1 cellular context compared by ENCODE assay signal in the genomic region with DNA sequence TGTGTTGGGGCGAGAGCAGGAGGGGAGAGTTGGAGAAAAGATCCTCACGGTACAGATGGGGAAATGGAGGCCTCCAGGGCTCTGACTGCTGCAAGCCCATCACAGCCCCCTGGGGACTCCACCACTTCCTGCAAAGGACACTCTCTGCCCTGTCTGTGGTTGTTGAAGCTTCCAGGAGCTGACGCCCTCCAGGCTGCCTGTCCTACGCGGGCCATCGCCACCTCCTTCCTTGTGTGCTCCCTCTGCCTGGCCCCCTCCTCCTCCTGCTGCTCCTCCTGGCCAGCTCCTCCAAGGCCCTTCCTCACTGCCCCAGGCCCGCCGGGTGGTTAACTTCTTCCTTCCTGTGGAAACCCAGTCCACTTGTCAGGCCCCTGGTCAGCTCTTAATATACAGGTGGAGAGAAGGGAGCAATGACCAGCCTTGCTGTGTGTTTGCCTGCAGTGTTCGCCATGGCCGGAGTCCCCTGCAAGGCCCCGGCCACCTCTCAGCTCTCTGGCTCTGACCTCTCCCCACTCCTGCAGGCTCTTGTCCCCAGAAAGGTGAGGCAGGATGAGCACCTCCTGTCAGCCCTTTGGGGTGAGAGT.
TF ChIP-seq lines count a peak whose summit lies in the region.

No MANE protein-coding gene starts in this region.

TF ChIP-seq in HepG2, 621 proteins besides CTCF, POLR2A, EP300 and RAD21 (continues in another document):
- TF ChIP-seq, protein P1, sequence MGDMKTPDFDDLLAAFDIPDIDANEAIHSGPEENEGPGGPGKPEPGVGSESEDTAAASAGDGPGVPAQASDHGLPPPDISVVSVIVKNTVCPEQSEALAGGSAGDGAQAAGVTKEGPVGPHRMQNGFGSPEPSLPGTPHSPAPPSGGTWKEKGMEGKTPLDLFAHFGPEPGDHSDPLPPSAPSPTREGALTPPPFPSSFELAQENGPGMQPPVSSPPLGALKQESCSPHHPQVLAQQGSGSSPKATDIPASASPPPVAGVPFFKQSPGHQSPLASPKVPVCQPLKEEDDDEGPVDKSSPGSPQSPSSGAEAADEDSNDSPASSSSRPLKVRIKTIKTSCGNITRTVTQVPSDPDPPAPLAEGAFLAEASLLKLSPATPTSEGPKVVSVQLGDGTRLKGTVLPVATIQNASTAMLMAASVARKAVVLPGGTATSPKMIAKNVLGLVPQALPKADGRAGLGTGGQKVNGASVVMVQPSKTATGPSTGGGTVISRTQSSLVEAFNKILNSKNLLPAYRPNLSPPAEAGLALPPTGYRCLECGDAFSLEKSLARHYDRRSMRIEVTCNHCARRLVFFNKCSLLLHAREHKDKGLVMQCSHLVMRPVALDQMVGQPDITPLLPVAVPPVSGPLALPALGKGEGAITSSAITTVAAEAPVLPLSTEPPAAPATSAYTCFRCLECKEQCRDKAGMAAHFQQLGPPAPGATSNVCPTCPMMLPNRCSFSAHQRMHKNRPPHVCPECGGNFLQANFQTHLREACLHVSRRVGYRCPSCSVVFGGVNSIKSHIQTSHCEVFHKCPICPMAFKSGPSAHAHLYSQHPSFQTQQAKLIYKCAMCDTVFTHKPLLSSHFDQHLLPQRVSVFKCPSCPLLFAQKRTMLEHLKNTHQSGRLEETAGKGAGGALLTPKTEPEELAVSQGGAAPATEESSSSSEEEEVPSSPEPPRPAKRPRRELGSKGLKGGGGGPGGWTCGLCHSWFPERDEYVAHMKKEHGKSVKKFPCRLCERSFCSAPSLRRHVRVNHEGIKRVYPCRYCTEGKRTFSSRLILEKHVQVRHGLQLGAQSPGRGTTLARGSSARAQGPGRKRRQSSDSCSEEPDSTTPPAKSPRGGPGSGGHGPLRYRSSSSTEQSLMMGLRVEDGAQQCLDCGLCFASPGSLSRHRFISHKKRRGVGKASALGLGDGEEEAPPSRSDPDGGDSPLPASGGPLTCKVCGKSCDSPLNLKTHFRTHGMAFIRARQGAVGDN (CRISPR knock-in tag; IDR thresholded peaks at IDR 0.05), result peak; percentile 59; the same call in 1 of the 2 replicates
- TF ChIP-seq, protein P2, sequence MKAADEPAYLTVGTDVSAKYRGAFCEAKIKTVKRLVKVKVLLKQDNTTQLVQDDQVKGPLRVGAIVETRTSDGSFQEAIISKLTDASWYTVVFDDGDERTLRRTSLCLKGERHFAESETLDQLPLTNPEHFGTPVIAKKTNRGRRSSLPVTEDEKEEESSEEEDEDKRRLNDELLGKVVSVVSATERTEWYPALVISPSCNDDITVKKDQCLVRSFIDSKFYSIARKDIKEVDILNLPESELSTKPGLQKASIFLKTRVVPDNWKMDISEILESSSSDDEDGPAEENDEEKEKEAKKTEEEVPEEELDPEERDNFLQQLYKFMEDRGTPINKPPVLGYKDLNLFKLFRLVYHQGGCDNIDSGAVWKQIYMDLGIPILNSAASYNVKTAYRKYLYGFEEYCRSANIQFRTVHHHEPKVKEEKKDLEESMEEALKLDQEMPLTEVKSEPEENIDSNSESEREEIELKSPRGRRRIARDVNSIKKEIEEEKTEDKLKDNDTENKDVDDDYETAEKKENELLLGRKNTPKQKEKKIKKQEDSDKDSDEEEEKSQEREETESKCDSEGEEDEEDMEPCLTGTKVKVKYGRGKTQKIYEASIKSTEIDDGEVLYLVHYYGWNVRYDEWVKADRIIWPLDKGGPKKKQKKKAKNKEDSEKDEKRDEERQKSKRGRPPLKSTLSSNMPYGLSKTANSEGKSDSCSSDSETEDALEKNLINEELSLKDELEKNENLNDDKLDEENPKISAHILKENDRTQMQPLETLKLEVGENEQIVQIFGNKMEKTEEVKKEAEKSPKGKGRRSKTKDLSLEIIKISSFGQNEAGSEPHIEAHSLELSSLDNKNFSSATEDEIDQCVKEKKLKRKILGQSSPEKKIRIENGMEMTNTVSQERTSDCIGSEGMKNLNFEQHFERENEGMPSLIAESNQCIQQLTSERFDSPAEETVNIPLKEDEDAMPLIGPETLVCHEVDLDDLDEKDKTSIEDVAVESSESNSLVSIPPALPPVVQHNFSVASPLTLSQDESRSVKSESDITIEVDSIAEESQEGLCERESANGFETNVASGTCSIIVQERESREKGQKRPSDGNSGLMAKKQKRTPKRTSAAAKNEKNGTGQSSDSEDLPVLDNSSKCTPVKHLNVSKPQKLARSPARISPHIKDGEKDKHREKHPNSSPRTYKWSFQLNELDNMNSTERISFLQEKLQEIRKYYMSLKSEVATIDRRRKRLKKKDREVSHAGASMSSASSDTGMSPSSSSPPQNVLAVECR (CRISPR knock-in tag; IDR thresholded peaks at IDR 0.05; ENCODE audit: borderline replicate concordance), result 0 out of 2 replicates have a peak, but pooled peaks have one; percentile 3
- TF ChIP-seq KAT7 (CRISPR knock-in tag; IDR thresholded peaks at IDR 0.05; ENCODE audit: borderline replicate concordance), result no peak
- no peak for TF ChIP-seq FOXP1 (IDR thresholded peaks at IDR 0.05)
- TF ChIP-seq FOXP1 (CRISPR knock-in tag; IDR thresholded peaks at IDR 0.05), result no peak
- TF ChIP-seq, protein P3, sequence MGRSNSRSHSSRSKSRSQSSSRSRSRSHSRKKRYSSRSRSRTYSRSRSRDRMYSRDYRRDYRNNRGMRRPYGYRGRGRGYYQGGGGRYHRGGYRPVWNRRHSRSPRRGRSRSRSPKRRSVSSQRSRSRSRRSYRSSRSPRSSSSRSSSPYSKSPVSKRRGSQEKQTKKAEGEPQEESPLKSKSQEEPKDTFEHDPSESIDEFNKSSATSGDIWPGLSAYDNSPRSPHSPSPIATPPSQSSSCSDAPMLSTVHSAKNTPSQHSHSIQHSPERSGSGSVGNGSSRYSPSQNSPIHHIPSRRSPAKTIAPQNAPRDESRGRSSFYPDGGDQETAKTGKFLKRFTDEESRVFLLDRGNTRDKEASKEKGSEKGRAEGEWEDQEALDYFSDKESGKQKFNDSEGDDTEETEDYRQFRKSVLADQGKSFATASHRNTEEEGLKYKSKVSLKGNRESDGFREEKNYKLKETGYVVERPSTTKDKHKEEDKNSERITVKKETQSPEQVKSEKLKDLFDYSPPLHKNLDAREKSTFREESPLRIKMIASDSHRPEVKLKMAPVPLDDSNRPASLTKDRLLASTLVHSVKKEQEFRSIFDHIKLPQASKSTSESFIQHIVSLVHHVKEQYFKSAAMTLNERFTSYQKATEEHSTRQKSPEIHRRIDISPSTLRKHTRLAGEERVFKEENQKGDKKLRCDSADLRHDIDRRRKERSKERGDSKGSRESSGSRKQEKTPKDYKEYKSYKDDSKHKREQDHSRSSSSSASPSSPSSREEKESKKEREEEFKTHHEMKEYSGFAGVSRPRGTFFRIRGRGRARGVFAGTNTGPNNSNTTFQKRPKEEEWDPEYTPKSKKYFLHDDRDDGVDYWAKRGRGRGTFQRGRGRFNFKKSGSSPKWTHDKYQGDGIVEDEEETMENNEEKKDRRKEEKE (IDR thresholded peaks at IDR 0.05), result no peak
- TF ChIP-seq KLF15 (CRISPR knock-in tag; IDR thresholded peaks at IDR 0.05; ENCODE audit: borderline replicate concordance), result no peak
- no peak for TF ChIP-seq GATA4 (IDR thresholded peaks at IDR 0.05; ENCODE audit: borderline replicate concordance, low read depth)
- TF ChIP-seq ATM (IDR thresholded peaks at IDR 0.05; ENCODE audit: borderline replicate concordance), result no peak
- TF ChIP-seq, protein P4, sequence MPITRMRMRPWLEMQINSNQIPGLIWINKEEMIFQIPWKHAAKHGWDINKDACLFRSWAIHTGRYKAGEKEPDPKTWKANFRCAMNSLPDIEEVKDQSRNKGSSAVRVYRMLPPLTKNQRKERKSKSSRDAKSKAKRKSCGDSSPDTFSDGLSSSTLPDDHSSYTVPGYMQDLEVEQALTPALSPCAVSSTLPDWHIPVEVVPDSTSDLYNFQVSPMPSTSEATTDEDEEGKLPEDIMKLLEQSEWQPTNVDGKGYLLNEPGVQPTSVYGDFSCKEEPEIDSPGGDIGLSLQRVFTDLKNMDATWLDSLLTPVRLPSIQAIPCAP (CRISPR knock-in tag; IDR thresholded peaks at IDR 0.05; ENCODE audit: low read depth), result no peak
- no peak for TF ChIP-seq ZNF547 (CRISPR knock-in tag; IDR thresholded peaks at IDR 0.05)
- peak; percentile 55; the same call in 1 of the 2 replicates for TF ChIP-seq ZBTB20 (CRISPR knock-in tag; IDR thresholded peaks at IDR 0.05; ENCODE audit: borderline replicate concordance, low read depth)
- no peak for TF ChIP-seq ZNF670 (CRISPR knock-in tag; IDR thresholded peaks at IDR 0.05; ENCODE audit: borderline replicate concordance)
- no peak for TF ChIP-seq ZFP62 (CRISPR knock-in tag; IDR thresholded peaks at IDR 0.05)
- TF ChIP-seq, protein P5, sequence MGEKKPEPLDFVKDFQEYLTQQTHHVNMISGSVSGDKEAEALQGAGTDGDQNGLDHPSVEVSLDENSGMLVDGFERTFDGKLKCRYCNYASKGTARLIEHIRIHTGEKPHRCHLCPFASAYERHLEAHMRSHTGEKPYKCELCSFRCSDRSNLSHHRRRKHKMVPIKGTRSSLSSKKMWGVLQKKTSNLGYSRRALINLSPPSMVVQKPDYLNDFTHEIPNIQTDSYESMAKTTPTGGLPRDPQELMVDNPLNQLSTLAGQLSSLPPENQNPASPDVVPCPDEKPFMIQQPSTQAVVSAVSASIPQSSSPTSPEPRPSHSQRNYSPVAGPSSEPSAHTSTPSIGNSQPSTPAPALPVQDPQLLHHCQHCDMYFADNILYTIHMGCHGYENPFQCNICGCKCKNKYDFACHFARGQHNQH (CRISPR knock-in tag; IDR thresholded peaks at IDR 0.05), result peak; percentile 4; the same call in 1 of the 2 replicates
- no peak for TF ChIP-seq SOX6 (IDR thresholded peaks at IDR 0.05)
- no peak for TF ChIP-seq SOX6 (CRISPR knock-in tag; IDR thresholded peaks at IDR 0.05)
- no peak for TF ChIP-seq ATAD3A (CRISPR knock-in tag; IDR thresholded peaks at IDR 0.05)
- TF ChIP-seq ARHGAP35 (CRISPR knock-in tag; IDR thresholded peaks at IDR 0.05; ENCODE audit: borderline replicate concordance), result 0 out of 2 replicates have a peak, but pooled peaks have one; percentile 13
- no peak for TF ChIP-seq ZNF326 (CRISPR knock-in tag; IDR thresholded peaks at IDR 0.05; ENCODE audit: borderline replicate concordance)
- TF ChIP-seq, protein P6, sequence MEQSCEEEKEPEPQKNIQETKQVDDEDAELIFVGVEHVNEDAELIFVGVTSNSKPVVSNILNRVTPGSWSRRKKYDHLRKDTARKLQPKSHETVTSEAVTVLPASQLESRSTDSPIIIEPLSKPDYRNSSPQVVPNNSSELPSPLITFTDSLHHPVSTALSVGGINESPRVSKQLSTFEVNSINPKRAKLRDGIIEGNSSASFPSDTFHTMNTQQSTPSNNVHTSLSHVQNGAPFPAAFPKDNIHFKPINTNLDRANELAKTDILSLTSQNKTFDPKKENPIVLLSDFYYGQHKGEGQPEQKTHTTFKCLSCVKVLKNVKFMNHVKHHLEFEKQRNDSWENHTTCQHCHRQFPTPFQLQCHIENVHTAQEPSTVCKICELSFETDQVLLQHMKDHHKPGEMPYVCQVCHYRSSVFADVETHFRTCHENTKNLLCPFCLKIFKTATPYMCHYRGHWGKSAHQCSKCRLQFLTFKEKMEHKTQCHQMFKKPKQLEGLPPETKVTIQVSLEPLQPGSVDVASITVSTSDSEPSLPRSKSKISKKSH (CRISPR knock-in tag; IDR thresholded peaks at IDR 0.05; ENCODE audit: borderline replicate concordance), result peak; percentile 56; the same call in 1 of the 2 replicates
- TF ChIP-seq ZMYM2 (CRISPR knock-in tag; IDR thresholded peaks at IDR 0.05), result no peak
- TF ChIP-seq ZMYM3 (CRISPR knock-in tag; IDR thresholded peaks at IDR 0.05), result peak; percentile 49; the same call in 1 of the 2 replicates
- TF ChIP-seq RXRB (CRISPR knock-in tag; IDR thresholded peaks at IDR 0.05; ENCODE audit: borderline replicate concordance), result no peak
- peak; percentile 8; the same call in 1 of the 2 replicates for TF ChIP-seq ZNF607 (CRISPR knock-in tag; IDR thresholded peaks at IDR 0.05; ENCODE audit: borderline replicate concordance)
- no peak for TF ChIP-seq ZNF775 (CRISPR knock-in tag; IDR thresholded peaks at IDR 0.05; ENCODE audit: borderline replicate concordance)
- no peak for TF ChIP-seq ZNF605 (CRISPR knock-in tag; IDR thresholded peaks at IDR 0.05)
- no peak for TF ChIP-seq RXRA (CRISPR knock-in tag; IDR thresholded peaks at IDR 0.05)
- TF ChIP-seq ZBTB7B (CRISPR knock-in tag; IDR thresholded peaks at IDR 0.05), result 0 out of 2 replicates have a peak, but pooled peaks have one; percentile 7
- no peak for TF ChIP-seq ZNF124 (CRISPR knock-in tag; IDR thresholded peaks at IDR 0.05)
- 0 out of 2 replicates have a peak, but pooled peaks have one; percentile 12 for TF ChIP-seq KDM5B (CRISPR knock-in tag; IDR thresholded peaks at IDR 0.05; ENCODE audit: borderline replicate concordance)
- no peak for TF ChIP-seq ZNF34 (CRISPR knock-in tag; IDR thresholded peaks at IDR 0.05; ENCODE audit: borderline replicate concordance)
- TF ChIP-seq, protein P7, sequence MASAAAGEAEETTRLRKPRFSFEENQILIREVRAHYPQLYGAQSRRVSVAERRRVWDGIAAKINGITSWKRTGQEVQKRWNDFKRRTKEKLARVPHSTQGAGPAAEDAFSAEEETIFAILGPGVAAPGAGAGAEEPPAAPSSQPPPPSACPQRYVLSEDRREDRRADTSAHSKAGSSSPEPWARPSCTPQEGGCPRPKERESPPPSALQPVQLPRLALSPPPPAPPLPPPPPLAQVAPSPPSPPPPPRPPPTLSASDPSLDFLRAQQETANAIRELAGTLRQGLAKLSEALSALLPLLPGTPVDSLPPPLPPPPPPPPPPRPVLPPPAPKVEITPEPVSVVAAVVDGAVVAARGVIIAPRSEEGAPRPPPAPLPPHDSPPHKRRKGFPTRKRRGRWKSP (CRISPR knock-in tag; IDR thresholded peaks at IDR 0.05), result no peak
- TF ChIP-seq ZNF556 (CRISPR knock-in tag; IDR thresholded peaks at IDR 0.05; ENCODE audit: borderline replicate concordance), result 0 out of 2 replicates have a peak, but pooled peaks have one; percentile 0
- TF ChIP-seq SIX1 (CRISPR knock-in tag; IDR thresholded peaks at IDR 0.05; ENCODE audit: borderline replicate concordance), result no peak
- TF ChIP-seq, protein P8, sequence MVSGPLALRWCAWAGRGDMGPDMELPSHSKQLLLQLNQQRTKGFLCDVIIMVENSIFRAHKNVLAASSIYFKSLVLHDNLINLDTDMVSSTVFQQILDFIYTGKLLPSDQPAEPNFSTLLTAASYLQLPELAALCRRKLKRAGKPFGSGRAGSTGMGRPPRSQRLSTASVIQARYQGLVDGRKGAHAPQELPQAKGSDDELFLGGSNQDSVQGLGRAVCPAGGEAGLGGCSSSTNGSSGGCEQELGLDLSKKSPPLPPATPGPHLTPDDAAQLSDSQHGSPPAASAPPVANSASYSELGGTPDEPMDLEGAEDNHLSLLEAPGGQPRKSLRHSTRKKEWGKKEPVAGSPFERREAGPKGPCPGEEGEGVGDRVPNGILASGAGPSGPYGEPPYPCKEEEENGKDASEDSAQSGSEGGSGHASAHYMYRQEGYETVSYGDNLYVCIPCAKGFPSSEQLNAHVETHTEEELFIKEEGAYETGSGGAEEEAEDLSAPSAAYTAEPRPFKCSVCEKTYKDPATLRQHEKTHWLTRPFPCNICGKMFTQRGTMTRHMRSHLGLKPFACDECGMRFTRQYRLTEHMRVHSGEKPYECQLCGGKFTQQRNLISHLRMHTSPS (CRISPR knock-in tag; IDR thresholded peaks at IDR 0.05; ENCODE audit: low read depth), result no peak
- TF ChIP-seq CAMTA2 (CRISPR knock-in tag; IDR thresholded peaks at IDR 0.05; ENCODE audit: borderline replicate concordance), result no peak
- no peak for TF ChIP-seq ZNF343 (CRISPR knock-in tag; IDR thresholded peaks at IDR 0.05)
- TF ChIP-seq RBAK (CRISPR knock-in tag; IDR thresholded peaks at IDR 0.05), result 0 out of 2 replicates have a peak, but pooled peaks have one; percentile 16
